ENCODE assay signal across 8 cellular contexts in the genomic region with DNA sequence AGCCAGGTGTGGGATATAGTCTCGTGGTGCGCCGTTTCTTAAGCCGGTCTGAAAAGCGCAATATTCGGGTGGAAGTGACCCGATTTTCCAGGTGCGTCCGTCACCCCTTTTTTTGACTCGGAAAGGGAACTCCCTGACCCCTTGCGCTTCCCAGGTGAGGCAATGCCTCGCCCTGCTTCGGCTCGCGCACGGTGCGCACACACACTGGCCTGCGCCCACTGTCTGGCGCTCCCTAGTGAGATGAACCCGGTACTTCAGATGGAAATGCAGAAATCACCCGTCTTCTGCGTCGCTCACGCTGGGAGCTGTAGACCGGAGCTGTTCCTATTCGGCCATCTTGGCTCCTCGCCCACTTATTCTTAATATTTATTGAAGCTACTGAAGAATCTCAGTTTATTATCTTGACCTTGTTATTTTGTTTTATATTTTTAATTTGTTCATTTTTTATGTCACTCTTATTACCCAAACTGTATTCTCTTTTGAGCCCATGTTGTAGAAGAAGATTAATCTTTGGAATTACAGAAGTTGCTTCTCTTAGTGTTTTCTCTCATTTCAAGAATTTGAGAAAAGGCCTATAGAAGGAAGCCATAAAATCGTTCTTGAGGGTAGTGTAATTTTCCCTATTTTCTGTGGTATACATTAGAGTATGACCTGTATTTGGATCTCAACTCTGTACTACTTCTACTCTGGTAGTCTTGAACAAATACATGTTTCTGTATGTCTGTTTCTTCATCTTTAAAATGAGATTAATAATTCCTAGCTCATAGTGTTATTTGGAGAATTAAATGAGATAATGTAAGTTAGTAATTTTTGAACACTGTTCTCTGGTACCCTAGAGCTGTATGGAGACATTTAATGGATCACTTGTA.
DNase-seq lines count a peak whose midpoint lies in the region; ATAC-seq, FAIRE-seq and TF ChIP-seq lines count a peak whose summit lies in the region.
"Not testable (repeated sequence)": the region's sequence is repeated elsewhere in the genome, so short reads cannot be mapped to it uniquely, and the experiment has no call there.

No MANE protein-coding gene starts in this region.

- H2AFZ ChIP-seq in astrocyte (ENCODE audit: low read depth, low read length), result not testable (repeated sequence)

- H3K36me3 Mint-ChIP-seq in WTC11; astrocyte (ENCODE audit: low read depth, unreplicated experiment): not testable (repeated sequence)
- H3K36me3 Mint-ChIP-seq in type B pancreatic cell, result peaks cover 13% of the 10 kb centered on the region

- peaks cover 12% of the 10 kb centered on the region for H4K20me1 ChIP-seq in astrocyte (ENCODE audit: insufficient read depth, low read length)

- ATAC-seq in WTC11, result not testable (repeated sequence)

- CTCF ChIA-PET in WTC11 (lab: Charles Lee), result interaction anchor here (1.3 to 1.8 kb wide), 2 partner anchors 11 to 33 kb away, joined by 3 read pairs; no protein-coding TSS in a partner anchor

- H3K4me1 Mint-ChIP-seq in WTC11, result peaks cover 27% of the 10 kb centered on the region
- peaks cover 12% of the 10 kb centered on the region for H3K4me1 Mint-ChIP-seq in astrocyte (ENCODE audit: low read depth, unreplicated experiment)
- H3K4me1 Mint-ChIP-seq in type B pancreatic cell (ENCODE audit: unreplicated experiment), result not testable (repeated sequence)

- intact Hi-C loops in ovary (cut with DNase I), result not testable (repeated sequence)

- not testable (repeated sequence) for H3K9me3 Mint-ChIP-seq in WTC11; astrocyte (ENCODE audit: unreplicated experiment); type B pancreatic cell

- DNase-seq in DMS153 treated with DMSO at 0.1 percent for 48 hours (lab: John Stamatoyannopoulos, UW; ENCODE audit: unreplicated experiment) (peak; percentile 1), NCI-H2029 treated with DMSO at 0.1 percent for 48 hours (lab: John Stamatoyannopoulos, UW) (peak; percentile 20), WTC11 (ENCODE audit: low spot score) (peak; percentile 45), erythroblast (lab: John Stamatoyannopoulos, UW) (peak; percentile 40 to 50), kidney glomerular epithelial cell (lab: John Stamatoyannopoulos, UW) (peak; percentile 22), ovary (peak in 2 of 5 donors; percentile 32 to 40)
- DNase-seq in astrocyte (ENCODE audit: low read depth); type B pancreatic cell (ENCODE audit: extremely low spot score, unreplicated experiment): not testable (repeated sequence)

- H3K27me3 Mint-ChIP-seq in WTC11 (ENCODE audit: low read depth); astrocyte (ENCODE audit: low read depth, unreplicated experiment); type B pancreatic cell: not testable (repeated sequence)

- H3K9ac ChIP-seq in astrocyte (ENCODE audit: low read length), result not testable (repeated sequence)

- 51 to 57% (median 55%) methylated on average over 13 to 27 of the region's 28 CpGs for WGBS in ovary, 3 donors

- not testable (repeated sequence) for TF ChIP-seq EP300 in ovary (IDR thresholded peaks at IDR 0.05)

- H3K9me3 ChIP-seq in astrocyte (ENCODE audit: insufficient read depth, low read depth, low read length); ovary: not testable (repeated sequence)

- H3K27ac Mint-ChIP-seq in WTC11, result peak overlapping the region; percentile 89
- H3K27ac Mint-ChIP-seq in astrocyte (ENCODE audit: unreplicated experiment), result peak overlapping the region; percentile 95
- peak overlapping the region; percentile 97 for H3K27ac Mint-ChIP-seq in type B pancreatic cell

- not testable (repeated sequence) for H3K36me3 ChIP-seq in astrocyte (ENCODE audit: insufficient read depth, low read length); ovary

- not testable (repeated sequence) for H3K4me1 ChIP-seq in astrocyte (ENCODE audit: insufficient read depth, low read length); ovary (ENCODE audit: insufficient read depth)

- not testable (repeated sequence) for H3K27ac ChIP-seq in astrocyte (ENCODE audit: low read depth, low read length); ovary

- TF ChIP-seq POLR2A in erythroblast (IDR thresholded peaks at IDR 0.05; ENCODE audit: low read length); ovary (IDR thresholded peaks at IDR 0.05): not testable (repeated sequence)

- H3K4me2 ChIP-seq in astrocyte (ENCODE audit: low read length), result peak overlapping the region; percentile 54

- H3K27me3 ChIP-seq in astrocyte (ENCODE audit: insufficient read depth, low read length); ovary: not testable (repeated sequence)

- not testable (repeated sequence) for TF ChIP-seq CTCF in WTC11 (IDR thresholded peaks at IDR 0.05); astrocyte (IDR thresholded peaks at IDR 0.05; ENCODE audit: insufficient read depth, low read depth, low read length); ovary (IDR thresholded peaks at IDR 0.05)
- peak; percentile 66 for TF ChIP-seq CTCF in type B pancreatic cell (conservative IDR thresholded peaks at IDR 0.05)

- not testable (repeated sequence) for FAIRE-seq in astrocyte (lab: Jason Lieb, UNC)

- H3K79me2 ChIP-seq in astrocyte (ENCODE audit: insufficient read depth, low read length), result not testable (repeated sequence)

- H3K4me3 Mint-ChIP-seq in WTC11 (peak overlapping the region; percentile 71), astrocyte (ENCODE audit: unreplicated experiment) (peak overlapping the region; percentile 75), type B pancreatic cell (peak overlapping the region; percentile 89)

- POLR2A ChIA-PET in WTC11 (lab: Charles Lee), result not testable (repeated sequence)

- peak overlapping the region; percentile 33 for H3K4me3 ChIP-seq in astrocyte (ENCODE audit: insufficient read depth, low read depth, low read length)
- H3K4me3 ChIP-seq in ovary, result peak overlapping the region; percentile 9

TF ChIP-seq in WTC11, 78 proteins besides CTCF, POLR2A, EP300 and RAD21:
- TF ChIP-seq GABPB1 (CRISPR knock-in tag; IDR thresholded peaks at IDR 0.05), result peak; percentile 41; the same call in 1 of the 2 replicates
